Comparison of ENCODE assay signal across 17 cellular contexts in the genomic region with DNA sequence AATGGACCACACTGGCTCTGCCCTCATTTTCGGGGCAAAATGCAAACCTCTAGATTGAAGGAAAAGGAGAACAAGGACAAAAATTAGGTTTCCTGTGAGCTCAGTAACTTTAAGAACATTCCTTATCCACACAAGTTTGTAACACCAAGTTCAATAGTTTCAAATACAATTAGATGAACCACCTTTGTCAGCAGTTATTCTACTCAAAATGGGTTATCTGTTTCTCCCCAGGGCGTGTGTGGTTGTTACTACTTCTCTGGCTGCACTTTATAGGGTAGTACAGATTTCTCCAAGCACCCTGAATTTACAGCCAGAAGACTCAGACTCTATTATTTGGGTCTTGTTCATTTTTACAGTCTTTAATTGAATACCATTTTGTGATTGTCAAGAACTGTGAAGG. TPM values are rescaled to one million over a fixed set of nuclear protein-coding genes. Genes with fewer than 3 reads are reported as not detected.
A peak's percentile ranks its signal among the peaks of the same experiment; 100 is the strongest.
DNase-seq lines count a peak whose midpoint lies in the region; ATAC-seq and TF ChIP-seq lines count a peak whose summit lies in the region.
"Had no signal": no experiment of that assay in that cellular context is flagged by ENCODE, and none has a peak within 500 bp of the region (broad histone marks: within the 10 kb centered on the region; RNA-seq: fewer than 3 reads in every experiment).

No MANE protein-coding gene starts in this region.

- DNase-seq in Karpas-422 (peak; percentile 66), neural crest cell (ENCODE audit: low read depth, low spot score) (no peak), SW 1271 (lab: John Stamatoyannopoulos, UW) (no peak)
- no peak for DNase-seq in activated T-cell treated with anti-CD3 and anti-CD28 coated beads, Interleukin-2, amount 50 U/mL, for 24 hours
- DNase-seq in activated CD4-positive, alpha-beta memory T cell treated with anti-CD3 and anti-CD28 coated beads for 36 hours = no peak
- DNase-seq: ACHN; CD4-positive, alpha-beta memory T cell; DMS 273 treated with DMSO at 0.1 percent for 48 hours; DMS53; DND-41; GOT3 had no signal

- no peaks in the 10 kb centered on the region for H3K9me3 Mint-ChIP-seq in neural crest cell
- no peaks in the 10 kb centered on the region for H3K9me3 Mint-ChIP-seq in activated T-cell treated with anti-CD3 and anti-CD28 coated beads, Interleukin-2, amount 50 U/mL, for 24 hours
- no peaks in the 10 kb centered on the region for H3K9me3 Mint-ChIP-seq in activated CD4-positive, alpha-beta memory T cell treated with anti-CD3 and anti-CD28 coated beads for 36 hours
- H3K9me3 Mint-ChIP-seq: CD14-positive monocyte had no signal

- intact Hi-C loops in activated CD4-positive, alpha-beta memory T cell treated with anti-CD3 and anti-CD28 coated beads for 36 hours (cut with micrococcal nuclease) = no loop called here

- peaks cover 37% of the 10 kb centered on the region for H3K36me3 ChIP-seq in DOHH2 (ENCODE audit: control insufficient read depth, low read length)
- H3K36me3 ChIP-seq in Karpas-422 (ENCODE audit: insufficient read depth, low read length) = no peaks in the 10 kb centered on the region
- H3K36me3 ChIP-seq: BLaER1, HAP-1 had no signal

- POLR2A ChIA-PET in activated CD4-positive, alpha-beta memory T cell treated with anti-CD3 and anti-CD28 coated beads for 36 hours (lab: Charles Lee) = no interaction called here

- no peaks in the 10 kb centered on the region for H3K4me1 Mint-ChIP-seq in neural crest cell
- peaks cover 20% of the 10 kb centered on the region for H3K4me1 Mint-ChIP-seq in activated T-cell treated with anti-CD3 and anti-CD28 coated beads, Interleukin-2, amount 50 U/mL, for 24 hours (ENCODE audit: low read depth)
- peaks cover 3% of the 10 kb centered on the region for H3K4me1 Mint-ChIP-seq in activated CD4-positive, alpha-beta memory T cell treated with anti-CD3 and anti-CD28 coated beads for 36 hours (ENCODE audit: low read depth)
- H3K4me1 Mint-ChIP-seq: CD4-positive, alpha-beta memory T cell had no signal

- peaks cover 33% of the 10 kb centered on the region for H3F3A ChIP-seq in DOHH2 (ENCODE audit: control insufficient read depth, insufficient read depth)

- H3K27me3 ChIP-seq in DOHH2 (ENCODE audit: control insufficient read depth, low read length) = no peaks in the 10 kb centered on the region
- no peaks in the 10 kb centered on the region for H3K27me3 ChIP-seq in Karpas-422 (ENCODE audit: low read length)
- H3K27me3 ChIP-seq: BLaER1 had no signal

- H3K4me1 ChIP-seq in DOHH2 (ENCODE audit: control insufficient read depth, low read length) (peaks cover 100% of the 10 kb centered on the region), Karpas-422 (ENCODE audit: low read length) (peaks cover 100% of the 10 kb centered on the region)
- H3K4me1 ChIP-seq: HAP-1 had no signal

- H3K9me2 ChIP-seq in DOHH2 (replicated peaks; ENCODE audit: control insufficient read depth, low read length) (no peaks in the 10 kb centered on the region), Karpas-422 (replicated peaks; ENCODE audit: insufficient read depth, low read length) (no peaks in the 10 kb centered on the region)

- peak overlapping the region; percentile 62 for H3K4me3 ChIP-seq in DOHH2 (ENCODE audit: low read length)
- H3K4me3 ChIP-seq in Karpas-422 (ENCODE audit: low read length) = peak overlapping the region; percentile 43
- H3K4me3 ChIP-seq: BLaER1, HAP-1 had no signal

- H3K27ac ChIP-seq in DOHH2 (ENCODE audit: low read depth, low read length) (peak overlapping the region; percentile 100), Karpas-422 (ENCODE audit: low read length) (peak overlapping the region; percentile 100)
- H3K27ac ChIP-seq: BLaER1, KMS-11 had no signal

- H3K79me2 ChIP-seq in DOHH2 (ENCODE audit: control insufficient read depth, low read length) (peaks cover 66% of the 10 kb centered on the region), Karpas-422 (ENCODE audit: low read length) (peaks cover 6% of the 10 kb centered on the region; the same call in 1 of the 2 replicates)

- H3K27ac Mint-ChIP-seq in neural crest cell (ENCODE audit: unreplicated experiment) = peak overlapping the region; percentile 16
- no peak overlapping the region for H3K27ac Mint-ChIP-seq in activated T-cell treated with anti-CD3 and anti-CD28 coated beads, Interleukin-2, amount 50 U/mL, for 24 hours
- H3K27ac Mint-ChIP-seq in activated CD4-positive, alpha-beta memory T cell treated with anti-CD3 and anti-CD28 coated beads for 36 hours = no peak overlapping the region
- H3K27ac Mint-ChIP-seq: CD4-positive, alpha-beta memory T cell had no signal

- H3K36me3 Mint-ChIP-seq in neural crest cell (ENCODE audit: low read depth) = no peaks in the 10 kb centered on the region
- no peaks in the 10 kb centered on the region for H3K36me3 Mint-ChIP-seq in activated T-cell treated with anti-CD3 and anti-CD28 coated beads, Interleukin-2, amount 50 U/mL, for 24 hours (ENCODE audit: low read depth)
- peaks cover 2% of the 10 kb centered on the region for H3K36me3 Mint-ChIP-seq in activated CD4-positive, alpha-beta memory T cell treated with anti-CD3 and anti-CD28 coated beads for 36 hours
- H3K36me3 Mint-ChIP-seq: CD14-positive monocyte; CD4-positive, alpha-beta memory T cell had no signal

- H3K9me3 ChIP-seq in DOHH2 (ENCODE audit: control insufficient read depth, insufficient read depth, low read length) = no peaks in the 10 kb centered on the region
- no peaks in the 10 kb centered on the region for H3K9me3 ChIP-seq in Karpas-422 (ENCODE audit: low read length)
- H3K9me3 ChIP-seq: BLaER1, HAP-1 had no signal

- H2AFZ ChIP-seq in Karpas-422 (ENCODE audit: low read length) = no peak overlapping the region

- CTCF ChIA-PET in activated CD4-positive, alpha-beta memory T cell treated with anti-CD3 and anti-CD28 coated beads for 36 hours (lab: Charles Lee) = interaction anchor here (0.6 kb wide), 1 partner anchor 108 kb away, joined by 3 read pairs; no protein-coding TSS in a partner anchor

- TF ChIP-seq CTCF in DOHH2 (IDR thresholded peaks at IDR 0.05; ENCODE audit: low read depth, low read length, poor library complexity, severe bottlenecking) = no peak
- TF ChIP-seq CTCF in neural crest cell (conservative IDR thresholded peaks at IDR 0.05) = no peak

- peaks cover 2% of the 10 kb centered on the region for H3K27me3 Mint-ChIP-seq in neural crest cell (ENCODE audit: low read depth)
- H3K27me3 Mint-ChIP-seq in activated T-cell treated with anti-CD3 and anti-CD28 coated beads, Interleukin-2, amount 50 U/mL, for 24 hours = no peaks in the 10 kb centered on the region
- H3K27me3 Mint-ChIP-seq in activated CD4-positive, alpha-beta memory T cell treated with anti-CD3 and anti-CD28 coated beads for 36 hours = no peaks in the 10 kb centered on the region

- peak overlapping the region; percentile 70 for H3K9ac ChIP-seq in Karpas-422 (ENCODE audit: low read length)
- H3K9ac ChIP-seq: BLaER1, KMS-11 had no signal

- H3K4me2 ChIP-seq in DOHH2 (ENCODE audit: low read length) (peak overlapping the region; percentile 55), Karpas-422 (ENCODE audit: low read depth, low read length, poor library complexity, severe bottlenecking) (peak overlapping the region; percentile 66)
- H3K4me2 ChIP-seq: BLaER1, KMS-11 had no signal

- H3K4me3 Mint-ChIP-seq in neural crest cell = no peak overlapping the region
- no peak overlapping the region for H3K4me3 Mint-ChIP-seq in activated T-cell treated with anti-CD3 and anti-CD28 coated beads, Interleukin-2, amount 50 U/mL, for 24 hours
- H3K4me3 Mint-ChIP-seq in activated CD4-positive, alpha-beta memory T cell treated with anti-CD3 and anti-CD28 coated beads for 36 hours = no peak overlapping the region
- H3K4me3 Mint-ChIP-seq: CD14-positive monocyte had no signal

- no peak for ATAC-seq in GM21723 (IDR thresholded peaks at IDR 0.05; ENCODE audit: unreplicated experiment)

- H4K20me1 ChIP-seq in DOHH2 (ENCODE audit: control insufficient read depth, insufficient read depth, low read depth, low read length) (no peaks in the 10 kb centered on the region), Karpas-422 (ENCODE audit: insufficient read depth, low read depth, low read length) (no peaks in the 10 kb centered on the region)
- H4K20me1 ChIP-seq: BLaER1 had no signal

RNA-seq across cellular contexts. Expression of a gene that starts 45.0 kb away (rescaled TPM):
- total RNA-seq in Karpas-422 (2014; rRNA removed; shearing (Covaris generic); ENCODE audit: low replicate concordance) = 141 and 295 TPM in 2 replicates
- 25.7 and 30.2 TPM in 2 replicates for total RNA-seq in neural crest cell
- total RNA-seq in activated CD4-positive, alpha-beta memory T cell treated with anti-CD3 and anti-CD28 coated beads for 36 hours = 10 to 100 TPM; 71.4 to 74.1 TPM
